ENCODE assay signal across 8 cellular contexts in the genomic region with DNA sequence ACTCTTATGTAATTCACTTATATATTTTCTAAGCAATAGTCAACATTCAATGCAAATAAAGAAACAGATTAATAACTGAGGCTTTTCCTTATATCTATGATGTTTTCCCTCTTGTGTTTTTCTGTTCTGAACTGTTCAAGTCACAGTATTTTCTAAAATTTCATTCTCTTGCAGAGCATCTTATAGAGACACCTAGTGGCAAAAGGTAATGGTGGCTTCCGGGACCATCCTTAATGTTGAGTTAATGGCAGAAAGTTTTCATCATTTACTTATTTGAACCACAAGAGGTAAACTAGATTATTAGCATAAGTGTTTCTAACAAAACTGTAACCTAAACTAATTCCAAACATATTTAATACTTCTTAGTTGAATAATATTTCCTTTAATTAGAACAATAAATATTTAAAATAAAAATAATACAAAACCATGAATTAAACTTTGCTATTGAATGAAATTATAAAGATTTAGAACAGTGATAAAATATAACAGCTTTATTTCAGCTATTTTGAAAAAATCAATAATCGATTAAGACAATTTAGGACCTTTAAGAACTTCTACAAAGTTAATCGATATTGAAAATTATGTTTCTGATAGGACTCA.
A peak's percentile ranks its signal among the peaks of the same experiment; 100 is the strongest.
DNase-seq lines count a peak whose midpoint lies in the region; ATAC-seq and TF ChIP-seq lines count a peak whose summit lies in the region.

No MANE protein-coding gene starts in this region.

- peaks cover 13% of the 10 kb centered on the region for H3K4me1 ChIP-seq in KMS-11 (ENCODE audit: low read depth, poor library complexity, severe bottlenecking)

- ATAC-seq in GM18867 (IDR thresholded peaks at IDR 0.05; ENCODE audit: unreplicated experiment) (peak; percentile 63), HG02623 (IDR thresholded peaks at IDR 0.05; ENCODE audit: unreplicated experiment) (no peak)

- H3K4me3 ChIP-seq in KMS-11 (IDR thresholded peaks at IDR 0.05; ENCODE audit: insufficient read depth, low read depth, low read length) (no peak overlapping the region), coronary artery (no peak overlapping the region)

- no peak overlapping the region for H3K4me2 ChIP-seq in KMS-11

- H3K36me3 ChIP-seq in KMS-11 (ENCODE audit: insufficient read depth): no peaks in the 10 kb centered on the region

- peak; percentile 73 for DNase-seq in SIG-M5 treated with dmso at 0.1 percent for 504 hours (lab: John Stamatoyannopoulos, UW; ENCODE audit: unreplicated experiment)
- DNase-seq in iris pigment epithelial cell (ENCODE audit: low read depth): peak; percentile 34
- no peak for DNase-seq in coronary artery (ENCODE audit: low spot score)
- no peak for DNase-seq in cortex of kidney (lab: John Stamatoyannopoulos, UW)

- TF ChIP-seq CTCF in 22Rv1 (IDR thresholded peaks at IDR 0.05) (peak; percentile 90), KMS-11 (conservative IDR thresholded peaks at IDR 0.05; ENCODE audit: low read depth, low read length) (peak; percentile 61), coronary artery (IDR thresholded peaks at IDR 0.05) (no peak)

- no peaks in the 10 kb centered on the region for H4K20me1 ChIP-seq in KMS-11 (ENCODE audit: insufficient read depth)

- no peaks in the 10 kb centered on the region for H3K79me2 ChIP-seq in KMS-11 (ENCODE audit: insufficient read depth, low read depth)

- no peak overlapping the region for H2AFZ ChIP-seq in KMS-11 (ENCODE audit: low read depth)

- no peak overlapping the region for H3K27ac ChIP-seq in 22Rv1
- no peak overlapping the region for H3K27ac ChIP-seq in KMS-11
- H3K27ac ChIP-seq in coronary artery: no peak overlapping the region

- no peaks in the 10 kb centered on the region; the same call in 1 of the 2 replicates for H3K27me3 ChIP-seq in KMS-11 (ENCODE audit: insufficient read depth, low read depth)

- no peak overlapping the region for H3K9ac ChIP-seq in KMS-11

Comparison
In these comparisons a context has a peak if more than half of its experiments do, and no peak if none do; other contexts are left out.
1. DNase-seq: peak in SIG-M5 treated with dmso at 0.1 percent for 504 hours (single experiment) and iris pigment epithelial cell (single experiment); none in coronary artery (single experiment) and cortex of kidney (single experiment).